In genomic region chr1:41516168-41516961, GRCh38 we compare ENCODE assay signal across 8 cellular contexts. TPM values are rescaled to one million over a fixed set of nuclear protein-coding genes. Genes with fewer than 3 reads are reported as not detected.
A peak's percentile ranks its signal among the peaks of the same experiment; 100 is the strongest.
DNase-seq lines count a peak whose midpoint lies in the region; ATAC-seq and TF ChIP-seq lines count a peak whose summit lies in the region.

No MANE protein-coding gene starts in this region.

- peak overlapping the region; percentile 44; the same call in 1 of the 2 replicates for H3K9ac ChIP-seq in KMS-11

- H3K79me2 ChIP-seq in KMS-11 (ENCODE audit: insufficient read depth, low read depth) = no peaks in the 10 kb centered on the region

- no peak overlapping the region for H3K4me3 ChIP-seq in KMS-11 (IDR thresholded peaks at IDR 0.05; ENCODE audit: insufficient read depth, low read depth, low read length)
- H3K4me3 ChIP-seq in neuron (ENCODE audit: low read length) = peak overlapping the region; percentile 25
- peak overlapping the region; percentile 40 to 48 (median 43) for H3K4me3 ChIP-seq in stomach

- ATAC-seq in GM19463 (IDR thresholded peaks at IDR 0.05; ENCODE audit: unreplicated experiment) = peak; percentile 73

- DNase-seq in RPMI7951 (ENCODE audit: low read depth) (peak; percentile 78), foreskin melanocyte (peak; percentile 78), stomach (peak; percentile 95)
- DNase-seq in activated gamma-delta T cell treated with anti-CD3 and anti-CD28 coated beads, Interleukin-2, amount 50 U/mL, for 16 hours (ENCODE audit: low read depth) = peak; percentile 34

- 13 to 27% (median 16%) methylated on average over 44 to 51 of the region's 51 CpGs for WGBS in stomach, 5 donors

- intact Hi-C loops in stomach (cut with DNase I; ENCODE audit: low total_unique reads) = no loop called here

- no peak for TF ChIP-seq POLR2A in stomach (IDR thresholded peaks at IDR 0.05)

- H3K27ac ChIP-seq in C4-2B = peak overlapping the region; percentile 80
- no peak overlapping the region for H3K27ac ChIP-seq in KMS-11
- H3K27ac ChIP-seq in stomach = peak overlapping the region; percentile 63 to 83 (median 71)

- H3K36me3 ChIP-seq in KMS-11 (ENCODE audit: insufficient read depth) (no peaks in the 10 kb centered on the region), neuron (ENCODE audit: insufficient read depth, low read length) (no peaks in the 10 kb centered on the region), stomach (peaks cover 0 to 12% (median 0%) of the 10 kb centered on the region in 4 donors)

- no peaks in the 10 kb centered on the region for H4K20me1 ChIP-seq in KMS-11 (ENCODE audit: insufficient read depth)

- no peaks in the 10 kb centered on the region for H3K27me3 ChIP-seq in KMS-11 (ENCODE audit: insufficient read depth, low read depth)
- no peaks in the 10 kb centered on the region for H3K27me3 ChIP-seq in neuron (ENCODE audit: insufficient read depth, low read length)
- H3K27me3 ChIP-seq in stomach = no peaks in the 10 kb centered on the region

- no peak for TF ChIP-seq EP300 in stomach (IDR thresholded peaks at IDR 0.05)

- H3K4me1 ChIP-seq in KMS-11 (ENCODE audit: low read depth, poor library complexity, severe bottlenecking) = peaks cover 19% of the 10 kb centered on the region
- H3K4me1 ChIP-seq in neuron (ENCODE audit: insufficient read depth, low read length) = peaks cover 5% of the 10 kb centered on the region
- peaks cover 17 to 44% (median 33%) of the 10 kb centered on the region in 4 donors for H3K4me1 ChIP-seq in stomach

- TF ChIP-seq CTCF in C4-2B (conservative IDR thresholded peaks at IDR 0.05) (peak; percentile 97), KMS-11 (conservative IDR thresholded peaks at IDR 0.05; ENCODE audit: low read depth, low read length) (peak; percentile 72), stomach (IDR thresholded peaks at IDR 0.05) (peak in 5 of 7 experiments; percentile 74 to 93 (median 87))

- H3K9me3 ChIP-seq in neuron (ENCODE audit: low read length) (no peaks in the 10 kb centered on the region), stomach (no peaks in the 10 kb centered on the region)

- peak overlapping the region; percentile 94 for H2AFZ ChIP-seq in KMS-11 (ENCODE audit: low read depth)
- peak overlapping the region; percentile 48 for H2AFZ ChIP-seq in neuron (ENCODE audit: low read depth, low read length)

- peak overlapping the region; percentile 91 for H3K4me2 ChIP-seq in KMS-11

RNA-seq across cellular contexts. Expression of gene EDN2, which starts 31.9 kb away (rescaled TPM):
- total RNA-seq in RPMI7951 (2014; rRNA removed; shearing (Covaris generic)) = not detected in 2 replicates
- 10 to 100 TPM in 2 of 5 donors, not detected in 3; 16.5 to 71.8 TPM for total RNA-seq in stomach
- polyA plus RNA-seq in stomach = 1 to 10 TPM; 1.5 to 2.5 (median 2.1) TPM

Comparison
In these comparisons a context has a peak if more than half of its experiments do, and no peak if none do; other contexts are left out.
1. DNase-seq: peak in every context shown above with its lines; median percentile 95 in stomach; 78 in RPMI7951; 78 in foreskin melanocyte; 34 in activated gamma-delta T cell treated with anti-CD3 and anti-CD28 coated beads, Interleukin-2, amount 50 U/mL, for 16 hours.